32 cellular contexts compared by ENCODE assay signal in the genomic region with DNA sequence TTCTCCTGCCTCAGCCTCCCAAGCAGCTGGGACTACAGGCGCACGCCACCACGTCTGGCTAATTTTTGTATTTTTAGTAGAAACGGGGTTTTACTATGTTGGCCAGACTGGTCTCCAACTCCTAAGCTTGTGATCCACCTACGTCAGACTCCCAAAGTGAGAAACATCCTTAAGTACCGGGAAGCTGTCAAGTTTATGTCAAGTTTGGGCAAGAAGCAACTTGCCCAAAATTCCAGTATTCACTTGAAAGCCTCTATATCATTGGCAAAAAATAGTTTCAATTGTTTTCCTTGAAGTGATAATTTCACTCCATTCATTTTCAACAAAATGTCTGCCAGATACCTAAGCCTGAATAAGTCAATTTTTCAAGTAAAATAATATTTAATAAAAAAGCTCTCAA.
"Had no signal": no experiment of that assay in that cellular context is flagged by ENCODE, and none has a peak within 500 bp of the region (broad histone marks: within the 10 kb centered on the region; RNA-seq: fewer than 3 reads in every experiment).

No MANE protein-coding gene starts in this region.

- H3K27ac ChIP-seq: adrenal gland, body of pancreas, brain microvascular endothelial cell, VCaP had no signal

- FAIRE-seq: astrocyte had no signal

- H3K36me3 ChIP-seq: adrenal gland, brain microvascular endothelial cell had no signal

- H3K27me3 ChIP-seq: adrenal gland, body of pancreas, brain microvascular endothelial cell had no signal

- H3K4me1 ChIP-seq: adrenal gland, body of pancreas had no signal

- DNase-seq: activated B cell treated with CpG ODN at 0.5 μM for 24 hours; activated CD4-positive, alpha-beta memory T cell treated with anti-CD3 and anti-CD28 coated beads for 36 hours; activated CD4-positive, alpha-beta T cell treated with anti-CD3 and anti-CD28 coated beads for 4 hours; activated CD4-positive, alpha-beta T cell treated with anti-CD3 and anti-CD28 coated beads, Interleukin-2, amount 10 ng/mL, durations not matched to agents 24 days and 14 days; activated CD4-positive, alpha-beta T cell treated with anti-CD3 and anti-CD28 coated beads, Interleukin-2, amount 50 U/mL, for 1 hour; activated CD4-positive, alpha-beta T cell treated with anti-CD3 and anti-CD28 coated beads, Interleukin-2, amount 50 U/mL, for 4 hours; activated CD4-positive, CD25-positive, alpha-beta regulatory T cell treated with anti-CD3 and anti-CD28 coated beads, Interleukin-2, amount 50 U/mL, for 72 hours; activated CD8-positive, alpha-beta memory T cell treated with anti-CD3 and anti-CD28 coated beads, Interleukin-2, amount 50 U/mL, for 4 hours; activated CD8-positive, alpha-beta T cell treated with anti-CD3 and anti-CD28 coated beads for 36 hours; activated effector memory CD4-positive, alpha-beta T cell treated with anti-CD3 and anti-CD28 coated beads, Interleukin-2, amount 50 U/mL, for 16 hours; activated gamma-delta T cell treated with Interleukin-2 at 50 U/mL for 16 hours; activated naive CD4-positive, alpha-beta T cell; activated naive CD4-positive, alpha-beta T cell treated with anti-CD3 and anti-CD28 coated beads for 36 hours; activated naive CD4-positive, alpha-beta T cell treated with anti-CD3 and anti-CD28 coated beads, Interleukin-2, amount 50 U/mL, for 16 hours; activated naive CD8-positive, alpha-beta T cell treated with anti-CD3 and anti-CD28 coated beads for 36 hours; activated T-cell treated with anti-CD3 and anti-CD28 coated beads for 4 hours; activated T-cell treated with anti-CD3 and anti-CD28 coated beads, Interleukin-2, amount 50 U/mL, for 1 hour; activated T-cell treated with anti-CD3 and anti-CD28 coated beads, Interleukin-2, amount 50 U/mL, for 4 hours; activated T-cell treated with anti-CD3 and anti-CD28 coated beads, Interleukin-2, amount 50 U/mL, for 72 hours; adrenal gland; amniotic stem cell; aorta; body of pancreas; brain microvascular endothelial cell; central memory CD4-positive, alpha-beta T cell; T-helper 1 cell; T-helper 2 cell; T-helper 9 cell had no signal

- ATAC-seq: activated CD8-positive, alpha-beta T cell treated with anti-CD3 and anti-CD28 coated beads for 36 hours; activated naive CD4-positive, alpha-beta T cell treated with anti-CD3 and anti-CD28 coated beads, Interleukin-2, amount 50 U/mL, for 72 hours; activated T-cell treated with anti-CD3 and anti-CD28 coated beads, Interleukin-2, amount 50 U/mL, for 4 hours; activated T-cell treated with anti-CD3 and anti-CD28 coated beads, Interleukin-2, amount 50 U/mL, for 72 hours; activated T-helper 17 cell treated with anti-CD3 and anti-CD28 coated beads, Interleukin-2, amount 50 U/mL, for 72 hours; body of pancreas had no signal

- H3K9me3 ChIP-seq: adrenal gland, body of pancreas had no signal

- H3K4me3 ChIP-seq: adrenal gland, body of pancreas had no signal
